ENCODE assay signal across 8 cellular contexts in the genomic region with DNA sequence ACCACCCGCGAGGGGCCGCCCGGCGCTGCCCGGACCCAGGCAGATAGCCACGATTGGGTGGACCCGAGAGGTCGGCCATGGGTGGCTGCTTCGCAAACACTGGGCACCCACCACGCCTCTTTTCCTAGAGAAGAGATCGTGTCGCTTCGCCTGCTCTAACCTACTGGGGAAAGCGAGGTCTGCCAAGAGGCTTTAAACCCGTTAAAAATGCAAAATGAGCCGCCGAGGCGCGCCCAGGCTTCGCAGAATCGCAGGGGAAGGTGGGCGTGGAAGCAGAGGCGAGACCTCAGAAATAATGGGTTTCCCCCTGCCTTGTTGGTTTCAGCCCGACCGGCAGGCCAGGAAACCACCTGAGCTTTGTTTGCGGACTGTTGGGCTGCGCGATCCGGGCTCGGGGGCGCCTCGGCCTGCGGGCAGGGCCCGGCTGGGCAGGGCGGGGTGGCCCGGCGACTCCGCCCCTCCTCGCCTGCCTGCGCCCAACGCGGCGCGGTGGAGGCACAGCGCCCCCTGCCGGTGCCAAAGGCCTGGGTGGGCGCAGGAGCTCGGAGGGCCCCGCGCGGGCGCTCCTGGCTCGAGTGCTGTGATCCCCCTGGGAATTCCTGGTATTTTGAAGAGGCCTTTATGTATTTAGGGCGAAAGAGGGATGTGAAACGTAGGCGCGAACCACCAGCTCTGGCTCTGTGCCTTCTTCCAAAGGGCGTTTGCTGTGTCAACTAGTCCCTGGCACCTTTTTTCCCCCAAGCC.
A peak's percentile ranks its signal among the peaks of the same experiment; 100 is the strongest.
DNase-seq lines count a peak whose midpoint lies in the region; ATAC-seq and TF ChIP-seq lines count a peak whose summit lies in the region.

No MANE protein-coding gene starts in this region.

- ATAC-seq in HG02840 (IDR thresholded peaks at IDR 0.05; ENCODE audit: low FRiP score, unreplicated experiment), result peak; percentile 90

- peak overlapping the region; percentile 90 for H3K4me3 ChIP-seq in astrocyte of the cerebellum (ENCODE audit: low read depth, low read length)
- peak overlapping the region; percentile 100 for H3K4me3 ChIP-seq in retinal pigment epithelial cell (ENCODE audit: low read length)

- TF ChIP-seq CTCF in astrocyte of the cerebellum (IDR thresholded peaks at IDR 0.05; ENCODE audit: low read depth, low read length, missing control alignments), result peak; percentile 71
- peak; percentile 61 for TF ChIP-seq CTCF in retinal pigment epithelial cell (conservative IDR thresholded peaks at IDR 0.05; ENCODE audit: low read depth, low read length)

- in situ Hi-C loops in astrocyte of the cerebellum (cut with HindIII; ENCODE audit: low sequenced_read_pairs), result no loop called here

- TF ChIP-seq POLR2A in GM15510 (IDR thresholded peaks at IDR 0.05; ENCODE audit: borderline replicate concordance, extremely low read depth, insufficient read length), result peak; percentile 82

- DNase-seq in NCI-H146 (lab: John Stamatoyannopoulos, UW) (peak; percentile 96), T-helper 22 cell (ENCODE audit: low read depth) (peak; percentile 27), astrocyte of the cerebellum (ENCODE audit: low read depth) (peak; percentile 86), hippocampal formation (lab: John Stamatoyannopoulos, UW) (peak; percentile 78 to 81), retinal pigment epithelial cell (ENCODE audit: low read depth) (peak; percentile 80), NK-92 (lab: John Stamatoyannopoulos, UW; ENCODE audit: unreplicated experiment) (no peak)
